8 cellular contexts compared by ENCODE assay signal in the genomic region with DNA sequence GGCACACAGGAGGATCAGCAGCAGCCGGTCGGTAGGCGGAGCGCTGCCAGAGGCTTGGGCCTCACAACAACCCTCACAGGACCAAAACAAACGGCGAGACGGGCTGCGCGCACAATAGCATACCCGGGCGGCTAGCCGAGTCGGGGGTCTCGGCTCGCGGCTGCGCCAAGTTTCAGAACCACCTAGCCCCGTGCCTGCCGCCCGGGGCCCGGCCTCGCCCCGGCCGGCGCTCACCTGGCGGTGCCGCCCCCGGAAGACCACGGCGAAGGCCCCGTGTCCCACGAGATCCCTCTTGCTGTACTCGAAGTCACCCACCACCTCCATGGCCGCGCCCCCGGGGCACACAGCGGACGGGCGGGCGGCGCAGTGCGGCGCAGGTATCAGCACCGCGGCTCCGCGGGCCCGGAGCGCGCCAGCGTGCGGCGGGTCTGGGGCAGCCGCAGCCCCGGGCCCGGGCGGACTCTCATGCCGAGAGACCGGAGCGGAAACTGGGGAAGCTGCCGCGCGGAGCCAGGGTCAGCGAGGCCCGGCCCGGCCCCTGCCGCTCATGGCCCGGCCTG. TPM values are rescaled to one million over a fixed set of nuclear protein-coding genes. Genes with fewer than 3 reads are reported as not detected.
DNase-seq lines count a peak whose midpoint lies in the region; ATAC-seq and TF ChIP-seq lines count a peak whose summit lies in the region.

No MANE protein-coding gene starts in this region.

- POLR2A ChIA-PET in activated naive CD8-positive, alpha-beta T cell treated with anti-CD3 and anti-CD28 coated beads, Interleukin-2, amount 10 ng/mL, durations not matched to agents 7 days and 5 days (lab: Charles Lee), result interaction anchor here (0.6 to 2.0 kb wide), 2 partner anchors 9 to 111 kb away, joined by 3 to 9 read pairs; partner anchors contain the start of gene AKAP10

- H3K9me3 ChIP-seq in SK-N-MC (ENCODE audit: low read depth, low read length) (no peaks in the 10 kb centered on the region), cardiac muscle cell (ENCODE audit: low read depth) (no peaks in the 10 kb centered on the region), thyroid gland (no peaks in the 10 kb centered on the region)

- H3K4me3 ChIP-seq in SK-N-MC, result peak overlapping the region; percentile 83
- H3K4me3 ChIP-seq in cardiac muscle cell, result peak overlapping the region; percentile 62
- H3K4me3 ChIP-seq in thyroid gland (replicated peaks in 1 of 3), result peak overlapping the region; percentile 39 to 85 (median 77)

- intact Hi-C loops in thyroid gland (cut with DNase I), result no loop called here

- H3K4me1 Mint-ChIP-seq in activated naive CD8-positive, alpha-beta T cell treated with anti-CD3 and anti-CD28 coated beads, Interleukin-2, amount 10 ng/mL, durations not matched to agents 7 days and 5 days, result peaks cover 10% of the 10 kb centered on the region

- H3K36me3 ChIP-seq in SK-N-MC (ENCODE audit: insufficient read depth, low read length), result no peaks in the 10 kb centered on the region
- H3K36me3 ChIP-seq in cardiac muscle cell, result no peaks in the 10 kb centered on the region
- no peaks in the 10 kb centered on the region for H3K36me3 ChIP-seq in thyroid gland

- no peaks in the 10 kb centered on the region for H3K27me3 ChIP-seq in cardiac muscle cell
- H3K27me3 ChIP-seq in thyroid gland, result no peaks in the 10 kb centered on the region

- H3K9me3 Mint-ChIP-seq in activated naive CD8-positive, alpha-beta T cell treated with anti-CD3 and anti-CD28 coated beads, Interleukin-2, amount 10 ng/mL, durations not matched to agents 7 days and 5 days, result no peaks in the 10 kb centered on the region

- peak; percentile 80 for ATAC-seq in activated naive CD8-positive, alpha-beta T cell treated with anti-CD3 and anti-CD28 coated beads, Interleukin-2, amount 10 ng/mL, durations not matched to agents 7 days and 5 days (ENCODE audit: low read depth)

- H3K27ac ChIP-seq in SK-N-MC, result no peak overlapping the region
- peak overlapping the region; percentile 65 for H3K27ac ChIP-seq in cardiac muscle cell
- peak overlapping the region; percentile 68 to 75 (median 75) for H3K27ac ChIP-seq in thyroid gland

- peaks cover 2% of the 10 kb centered on the region for H3K27me3 Mint-ChIP-seq in activated naive CD8-positive, alpha-beta T cell treated with anti-CD3 and anti-CD28 coated beads, Interleukin-2, amount 10 ng/mL, durations not matched to agents 7 days and 5 days

- peak; percentile 42 for TF ChIP-seq CTCF in cardiac muscle cell (IDR thresholded peaks at IDR 0.05; ENCODE audit: low read depth, low read length)
- peak in 3 of 6 experiments; percentile 17 to 32 (median 22) for TF ChIP-seq CTCF in thyroid gland (IDR thresholded peaks at IDR 0.05)

- peak overlapping the region; percentile 82 for H3K4me3 Mint-ChIP-seq in activated naive CD8-positive, alpha-beta T cell treated with anti-CD3 and anti-CD28 coated beads, Interleukin-2, amount 10 ng/mL, durations not matched to agents 7 days and 5 days

- no peaks in the 10 kb centered on the region for H3K36me3 Mint-ChIP-seq in activated naive CD8-positive, alpha-beta T cell treated with anti-CD3 and anti-CD28 coated beads, Interleukin-2, amount 10 ng/mL, durations not matched to agents 7 days and 5 days

- 2% methylated on average over 22 of the region's 68 CpGs; no CpG with 5 or more reads in 1 of the 2 donors for WGBS in thyroid gland, 2 donors

- DNase-seq in NCI-H2081 (lab: John Stamatoyannopoulos, UW), result peak; percentile 14 to 46
- no peak for DNase-seq in NCI-H2081 treated with DMSO at 0.1 percent for 48 hours (lab: John Stamatoyannopoulos, UW)
- DNase-seq in HS-5 (ENCODE audit: low read depth), result peak; percentile 23
- DNase-seq in SK-N-MC (ENCODE audit: low read depth, low spot score), result no peak
- peak; percentile 73 for DNase-seq in activated naive CD8-positive, alpha-beta T cell treated with anti-CD3 and anti-CD28 coated beads, Interleukin-2, amount 10 ng/mL, durations not matched to agents 7 days and 5 days
- DNase-seq in cardiac muscle cell (ENCODE audit: low read depth in 1 of 2, low spot score in 1 of 2), result peak; percentile 71 to 81
- DNase-seq in nucleus accumbens (lab: John Stamatoyannopoulos, UW), result peak in 46 of 56 donors; percentile 24 to 81 (median 55)
- DNase-seq in thyroid gland, result peak; percentile 79

- TF ChIP-seq POLR2A in thyroid gland (IDR thresholded peaks at IDR 0.05), result peak in 1 of 2 donors; percentile 52

- peak overlapping the region; percentile 79 for H3K9ac ChIP-seq in SK-N-MC (ENCODE audit: insufficient read length)

- peak overlapping the region; percentile 76 for H3K27ac Mint-ChIP-seq in activated naive CD8-positive, alpha-beta T cell treated with anti-CD3 and anti-CD28 coated beads, Interleukin-2, amount 10 ng/mL, durations not matched to agents 7 days and 5 days

- H3K4me1 ChIP-seq in cardiac muscle cell (ENCODE audit: low read depth), result no peaks in the 10 kb centered on the region
- H3K4me1 ChIP-seq in thyroid gland, result peaks cover 3 to 6% of the 10 kb centered on the region in 2 donors

RNA-seq across cellular contexts. Expression of gene ULK2, which starts 0.6 kb away (rescaled TPM):
- 1 to 10 TPM; 8.8 to 9.7 TPM for total RNA-seq in activated naive CD8-positive, alpha-beta T cell treated with anti-CD3 and anti-CD28 coated beads, Interleukin-2, amount 10 ng/mL, durations not matched to agents 7 days and 5 days
- total RNA-seq in cardiac muscle cell, result 17.2 and 24.5 TPM in 2 replicates
- 13.3 and 20.3 TPM in 2 replicates for polyA plus RNA-seq in cardiac muscle cell
- 10 to 100 TPM; 15.8 to 22.6 (median 16.8) TPM for total RNA-seq in thyroid gland

Comparison
In these comparisons a context has a peak if more than half of its experiments do, and no peak if none do; other contexts are left out.
1. DNase-seq: peak in NCI-H2081 (2 of 2), HS-5 (single experiment), activated naive CD8-positive, alpha-beta T cell treated with anti-CD3 and anti-CD28 coated beads, Interleukin-2, amount 10 ng/mL, durations not matched to agents 7 days and 5 days (single experiment), cardiac muscle cell (2 of 2), nucleus accumbens (46 of 56) and thyroid gland (2 of 2); none in NCI-H2081 treated with DMSO at 0.1 percent for 48 hours (single experiment) and SK-N-MC (single experiment).
2. Peak in every context shown above with its lines, with median percentiles within 50 percentile points of each other: H3K4me3 ChIP-seq.